ENCODE assay signal across 23 cellular contexts in the genomic region with DNA sequence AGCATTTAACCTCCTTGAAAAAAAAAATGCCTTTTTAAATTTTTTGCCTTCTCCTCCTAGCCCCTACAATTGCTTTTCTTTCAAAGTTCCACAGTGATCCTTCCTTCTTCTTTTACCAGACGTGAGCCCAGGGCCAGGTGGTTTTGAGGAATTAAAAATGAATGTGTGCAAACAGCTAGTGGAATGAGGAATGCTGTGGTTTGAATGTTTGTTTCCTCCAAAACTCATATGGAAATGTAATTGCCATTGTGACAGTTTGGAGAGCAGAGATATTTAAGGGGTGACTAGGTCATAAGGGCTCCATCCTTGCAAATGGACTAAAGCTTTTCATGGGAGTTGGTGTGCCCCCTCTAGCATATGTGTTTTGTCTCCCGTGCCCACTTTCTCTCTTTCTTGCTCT.
DNase-seq lines count a peak whose midpoint lies in the region; ATAC-seq and TF ChIP-seq lines count a peak whose summit lies in the region.
"Had no signal": no experiment of that assay in that cellular context is flagged by ENCODE, and none has a peak within 500 bp of the region (broad histone marks: within the 10 kb centered on the region; RNA-seq: fewer than 3 reads in every experiment).

No MANE protein-coding gene starts in this region.

- H2AFZ ChIP-seq in SK-N-SH (ENCODE audit: low read depth) = no peak overlapping the region

- H3K4me3 ChIP-seq in astrocyte of the spinal cord (ENCODE audit: low read depth, low read length) (no peak overlapping the region), SK-N-SH (ENCODE audit: low read depth in 2 of 2, low read length in 1 of 2) (no peak overlapping the region)
- H3K4me3 ChIP-seq: BLaER1, SJSA1 had no signal

- no peaks in the 10 kb centered on the region for H3K36me3 ChIP-seq in SK-N-SH (replicated peaks in 1 of 2; ENCODE audit: control insufficient read depth in 1 of 2, insufficient read depth in 2 of 2, low read length in 1 of 2)
- H3K36me3 ChIP-seq: BLaER1, SJSA1 had no signal

- no peak overlapping the region for H3K4me2 ChIP-seq in SK-N-SH
- H3K4me2 ChIP-seq: BLaER1, KMS-11 had no signal

- peak; percentile 44 for DNase-seq in NCI-H2171 treated with DMSO at 0.1 percent for 48 hours (lab: John Stamatoyannopoulos, UW)
- DNase-seq in NCI-H2171 (lab: John Stamatoyannopoulos, UW) = no peak
- DNase-seq in SW480 (ENCODE audit: low spot score) = peak; percentile 0
- peak; percentile 5 for DNase-seq in astrocyte of the spinal cord (ENCODE audit: low read depth, low spot score)
- no peak for DNase-seq in GM03348 (ENCODE audit: low spot score)
- no peak for DNase-seq in SK-N-SH
- DNase-seq: 8988T; CD4-positive, CD25-positive, alpha-beta regulatory T cell; DMS153; DND-41; NCI-H1092; NCI-H1436; NCI-H1930; NCI-H2107; NCI-H69; Right ventricle myocardium superior; RPMI8226; T-helper 1 cell had no signal

- no peaks in the 10 kb centered on the region for H3F3A ChIP-seq in SK-N-SH (replicated peaks; ENCODE audit: insufficient read depth)

- TF ChIP-seq CTCF in astrocyte of the spinal cord (IDR thresholded peaks at IDR 0.05; ENCODE audit: low read depth, low read length) (no peak), SK-N-SH (IDR thresholded peaks at IDR 0.05) (no peak)

- ATAC-seq in GM21360 (IDR thresholded peaks at IDR 0.05; ENCODE audit: unreplicated experiment) (no peak), HG03135 (IDR thresholded peaks at IDR 0.05; ENCODE audit: unreplicated experiment) (no peak)

- TF ChIP-seq RAD21 in SK-N-SH (IDR thresholded peaks at IDR 0.05; ENCODE audit: low read length) = no peak

- in situ Hi-C loops in astrocyte of the spinal cord (cut with HindIII; ENCODE audit: low sequenced_read_pairs) = no loop called here

- H3K27me3 ChIP-seq in SK-N-SH (ENCODE audit: insufficient read depth) = 0 out of 2 replicates have a peak, but pooled peaks cover 7% of the 10 kb centered on the region
- H3K27me3 ChIP-seq: BLaER1, SJSA1 had no signal

- no peaks in the 10 kb centered on the region for H4K20me1 ChIP-seq in SK-N-SH (ENCODE audit: insufficient read depth)
- H4K20me1 ChIP-seq: BLaER1 had no signal

- H3K9me2 ChIP-seq in SK-N-SH = no peaks in the 10 kb centered on the region

- H3K4me1 ChIP-seq in SK-N-SH (ENCODE audit: control insufficient read depth in 1 of 2, insufficient read depth in 2 of 2, low read depth in 1 of 2, low read length in 1 of 2) = no peaks in the 10 kb centered on the region
- H3K4me1 ChIP-seq: BLaER1, SJSA1 had no signal

- 5% methylated on average over 2 of the region's 2 CpGs for WGBS in SK-N-SH (ENCODE audit: low lambda C conversion rate)

- H3K9ac ChIP-seq in SK-N-SH = no peak overlapping the region
- H3K9ac ChIP-seq: BLaER1, KMS-11 had no signal

- CTCF ChIA-PET in SK-N-SH (lab: Yijun Ruan, JAX) = no interaction called here

- POLR2A ChIA-PET in SK-N-SH (lab: Yijun Ruan, JAX) = no interaction called here

- no peak for TF ChIP-seq EP300 in SK-N-SH (IDR thresholded peaks at IDR 0.05; ENCODE audit: borderline replicate concordance in 1 of 2, low read depth in 1 of 2, low read length in 1 of 2)

- H3K9me3 ChIP-seq in SK-N-SH = no peaks in the 10 kb centered on the region
- H3K9me3 ChIP-seq: BLaER1, SJSA1 had no signal

- H3K27ac ChIP-seq in SK-N-SH (ENCODE audit: low read depth in 2 of 2, low read length in 1 of 2) = no peak overlapping the region
- H3K27ac ChIP-seq: BLaER1, KMS-11, SJSA1 had no signal

- no peaks in the 10 kb centered on the region for H3K79me2 ChIP-seq in SK-N-SH (ENCODE audit: insufficient read depth)

TF ChIP-seq in SK-N-SH, 30 proteins besides CTCF, POLR2A, EP300 and RAD21:
- TF ChIP-seq SMC3 (IDR thresholded peaks at IDR 0.05; ENCODE audit: low read depth, low read length) (no peak), CHD2 (IDR thresholded peaks at IDR 0.05; ENCODE audit: low read length, partially characterized antibody) (no peak), TEAD4 (IDR thresholded peaks at IDR 0.05; ENCODE audit: borderline replicate concordance, insufficient read depth) (no peak), TCF12 (IDR thresholded peaks at IDR 0.05) (no peak), GABPA (IDR thresholded peaks at IDR 0.05; ENCODE audit: low read depth) (no peak), FOSL2 (IDR thresholded peaks at IDR 0.05; ENCODE audit: borderline replicate concordance, low read depth) (no peak), FOXJ3 (CRISPR knock-in tag; IDR thresholded peaks at IDR 0.05) (no peak), JUND (IDR thresholded peaks at IDR 0.05) (no peak), EZH2phosphoT487 (IDR thresholded peaks at IDR 0.05; ENCODE audit: borderline replicate concordance, low read depth) (no peak), SIN3A (IDR thresholded peaks at IDR 0.05; ENCODE audit: borderline replicate concordance, low read depth, low read length) (no peak), YY1 (IDR thresholded peaks at IDR 0.05; ENCODE audit: low read depth) (no peak), POLR2AphosphoS5 (IDR thresholded peaks at IDR 0.05; ENCODE audit: low read depth, low read length) (no peak), NFIC (IDR thresholded peaks at IDR 0.05; ENCODE audit: borderline replicate concordance) (no peak), USF1 (IDR thresholded peaks at IDR 0.05; ENCODE audit: borderline replicate concordance, low read depth) (no peak), ZBTB33 (IDR thresholded peaks at IDR 0.05; ENCODE audit: borderline replicate concordance, low read depth) (no peak), PBX3 (IDR thresholded peaks at IDR 0.05) (no peak)

Comparison
In these comparisons a context has a peak if more than half of its experiments do, and no peak if none do; other contexts are left out.
1. DNase-seq: peak in NCI-H2171 treated with DMSO at 0.1 percent for 48 hours (single experiment), SW480 (single experiment) and astrocyte of the spinal cord (single experiment); none in NCI-H2171 (single experiment), GM03348 (single experiment) and SK-N-SH (single experiment).